ENCODE assay signal across 13 cellular contexts in the genomic region with DNA sequence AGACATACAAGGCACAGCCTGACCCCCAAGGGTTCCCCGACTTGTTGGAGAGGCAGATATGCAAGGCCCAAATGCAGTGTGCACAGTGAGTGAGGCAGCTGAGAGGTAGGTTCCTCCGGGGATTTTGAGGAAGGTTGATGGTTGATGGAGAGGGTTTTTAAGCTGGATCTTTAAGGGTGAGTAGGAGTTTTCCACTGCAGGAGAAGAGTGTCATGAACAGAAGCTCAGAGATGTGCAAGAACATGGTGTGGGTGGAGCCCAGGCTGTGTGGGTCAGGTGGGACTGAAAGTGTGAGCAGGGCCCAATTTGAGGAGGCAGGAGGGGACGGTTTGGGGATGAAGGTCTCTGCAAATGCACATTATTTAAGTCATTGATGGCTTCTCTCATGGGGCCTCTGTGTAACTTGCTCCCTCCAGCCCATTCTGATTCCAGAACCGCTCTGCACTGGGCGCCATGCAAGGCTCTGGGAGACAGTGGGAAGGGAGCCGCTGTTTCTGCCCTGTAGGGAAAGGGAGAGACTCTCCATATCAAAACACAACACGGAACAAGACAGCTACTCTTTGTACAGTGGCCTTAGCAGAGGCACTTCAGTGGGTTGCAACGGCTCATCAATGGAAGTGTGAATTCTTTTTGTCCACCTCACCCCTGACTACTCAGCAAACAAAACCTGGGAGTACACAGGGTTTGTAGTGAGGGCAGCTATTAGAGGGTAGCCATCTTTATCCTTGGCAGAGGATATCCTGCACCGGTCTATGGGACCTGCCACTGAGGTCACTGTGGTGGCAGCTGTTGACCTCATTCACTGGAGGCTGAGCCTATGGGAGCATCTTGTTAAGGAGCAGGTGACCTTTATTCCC. TPM values are rescaled to one million over a fixed set of nuclear protein-coding genes. Genes with fewer than 3 reads are reported as not detected.
"Had no signal": no experiment of that assay in that cellular context is flagged by ENCODE, and none has a peak within 500 bp of the region (broad histone marks: within the 10 kb centered on the region; RNA-seq: fewer than 3 reads in every experiment).

No MANE protein-coding gene starts in this region.

- H3K36me3 ChIP-seq: ascending aorta, esophagus squamous epithelium, SJCRH30 had no signal

- ATAC-seq: activated T-cell treated with anti-CD3 and anti-CD28 coated beads, Interleukin-2, amount 50 U/mL, for 4 hours; stimulated activated naive CD8-positive, alpha-beta T cell treated with anti-CD3 and anti-CD28 coated beads, Interleukin-15, amount 100 ng/mL, for 72 hours had no signal

- DNase-seq: activated CD4-positive, alpha-beta T cell treated with anti-CD3 and anti-CD28 coated beads, Interleukin-2, amount 50 U/mL, for 4 hours; activated T-cell treated with anti-CD3 and anti-CD28 coated beads, Interleukin-2, amount 50 U/mL, for 4 hours; cerebellar nuclear complex; effector memory CD4-positive, alpha-beta T cell; esophagus squamous epithelium; midbrain; nephron progenitor cell; occipital lobe; stimulated activated naive CD8-positive, alpha-beta T cell treated with anti-CD3 and anti-CD28 coated beads, Interleukin-15, amount 100 ng/mL, for 72 hours; trophoblast cell had no signal

- H3K27ac ChIP-seq: ascending aorta, esophagus squamous epithelium, SJCRH30 had no signal

- H3K4me3 ChIP-seq: ascending aorta, esophagus squamous epithelium, lung, SJCRH30 had no signal

- H3K27me3 ChIP-seq: ascending aorta, esophagus squamous epithelium had no signal

- H3K9me3 ChIP-seq: ascending aorta, esophagus squamous epithelium, SJCRH30 had no signal

- H3K4me1 ChIP-seq: ascending aorta, esophagus squamous epithelium, SJCRH30 had no signal

RNA-seq across cellular contexts. Expression of a gene that starts 29.7 kb away (rescaled TPM):
- total RNA-seq: activated T-cell treated with anti-CD3 and anti-CD28 coated beads, Interleukin-2, amount 50 U/mL, for 4 hours; SJCRH30 had no signal
